In genomic region chr12:50058743-50059312, GRCh38 we compare ENCODE assay signal across 13 cellular contexts. TPM values are rescaled to one million over a fixed set of nuclear protein-coding genes. Genes with fewer than 3 reads are reported as not detected.
A peak's percentile ranks its signal among the peaks of the same experiment; 100 is the strongest.
DNase-seq lines count a peak whose midpoint lies in the region; ATAC-seq and TF ChIP-seq lines count a peak whose summit lies in the region.
"Had no signal": no experiment of that assay in that cellular context is flagged by ENCODE, and none has a peak within 500 bp of the region (broad histone marks: within the 10 kb centered on the region; RNA-seq: fewer than 3 reads in every experiment).

No MANE protein-coding gene starts in this region.

- peaks cover 35% of the 10 kb centered on the region for H3K27me3 Mint-ChIP-seq in CD4-positive, CD25-positive, alpha-beta regulatory T cell
- peaks cover 30% of the 10 kb centered on the region for H3K27me3 Mint-ChIP-seq in activated T-cell treated with anti-CD3 and anti-CD28 coated beads, Interleukin-2, amount 50 U/mL, for 24 hours
- H3K27me3 Mint-ChIP-seq in mesothelial cell of epicardium (ENCODE audit: low read depth): peaks cover 62% of the 10 kb centered on the region

- no peaks in the 10 kb centered on the region for H3K36me3 ChIP-seq in CD4-positive, CD25-positive, alpha-beta regulatory T cell (ENCODE audit: control insufficient read depth, insufficient read depth, low read length)
- no peaks in the 10 kb centered on the region for H3K36me3 ChIP-seq in smooth muscle cell (ENCODE audit: low read depth)

- H3K4me3 Mint-ChIP-seq in CD4-positive, CD25-positive, alpha-beta regulatory T cell: peak overlapping the region; percentile 35 to 82 (median 72)
- H3K4me3 Mint-ChIP-seq in activated T-cell treated with anti-CD3 and anti-CD28 coated beads, Interleukin-2, amount 50 U/mL, for 24 hours: peak overlapping the region; percentile 73
- peak overlapping the region; percentile 58 for H3K4me3 Mint-ChIP-seq in mesothelial cell of epicardium

- no peaks in the 10 kb centered on the region for H3K9me3 ChIP-seq in CD4-positive, CD25-positive, alpha-beta regulatory T cell (ENCODE audit: control insufficient read depth in 2 of 2, low read length in 2 of 2)
- no peaks in the 10 kb centered on the region for H3K9me3 ChIP-seq in smooth muscle cell (replicated peaks; ENCODE audit: low read depth)

- no peak overlapping the region for H3K4me2 ChIP-seq in smooth muscle cell

- no peak overlapping the region for H3K9ac ChIP-seq in smooth muscle cell (ENCODE audit: low read depth)

- TF ChIP-seq CTCF in mesothelial cell of epicardium (IDR thresholded peaks at IDR 0.05; ENCODE audit: unreplicated experiment) (no peak), smooth muscle cell (IDR thresholded peaks at IDR 0.05; ENCODE audit: borderline replicate concordance, insufficient read depth, poor library complexity, severe bottlenecking) (no peak)

- H3K36me3 Mint-ChIP-seq in CD4-positive, CD25-positive, alpha-beta regulatory T cell: no peaks in the 10 kb centered on the region
- peaks cover 26% of the 10 kb centered on the region for H3K36me3 Mint-ChIP-seq in activated T-cell treated with anti-CD3 and anti-CD28 coated beads, Interleukin-2, amount 50 U/mL, for 24 hours (ENCODE audit: low read depth)
- H3K36me3 Mint-ChIP-seq in mesothelial cell of epicardium: no peaks in the 10 kb centered on the region

- no peaks in the 10 kb centered on the region for H4K20me1 ChIP-seq in smooth muscle cell (ENCODE audit: low read depth)

- H3K27ac Mint-ChIP-seq in CD4-positive, CD25-positive, alpha-beta regulatory T cell: peak overlapping the region in 2 of 3 donors; percentile 21 to 77
- H3K27ac Mint-ChIP-seq in activated T-cell treated with anti-CD3 and anti-CD28 coated beads, Interleukin-2, amount 50 U/mL, for 24 hours: peak overlapping the region; percentile 89
- H3K27ac Mint-ChIP-seq in mesothelial cell of epicardium: no peak overlapping the region

- no peaks in the 10 kb centered on the region for H3F3A ChIP-seq in smooth muscle cell (ENCODE audit: low read depth)

- H3K4me1 ChIP-seq in CD4-positive, CD25-positive, alpha-beta regulatory T cell (ENCODE audit: control insufficient read depth, insufficient read depth, low read length, poor library complexity, severe bottlenecking): peaks cover 31% of the 10 kb centered on the region
- peaks cover 11% of the 10 kb centered on the region for H3K4me1 ChIP-seq in smooth muscle cell (ENCODE audit: low read depth)

- no peak overlapping the region for H3K4me3 ChIP-seq in CD4-positive, CD25-positive, alpha-beta regulatory T cell (ENCODE audit: low read depth, low read length)
- H3K4me3 ChIP-seq in smooth muscle cell: no peak overlapping the region
- H3K4me3 ChIP-seq: GM12878 had no signal

- no peaks in the 10 kb centered on the region for H3K79me2 ChIP-seq in smooth muscle cell (ENCODE audit: low read depth)

- no peak overlapping the region for H3K27ac ChIP-seq in CD4-positive, CD25-positive, alpha-beta regulatory T cell (ENCODE audit: insufficient read depth, low read length, poor library complexity, severe bottlenecking)
- no peak overlapping the region for H3K27ac ChIP-seq in smooth muscle cell (ENCODE audit: low read depth)

- peaks cover 0 to 45% (median 26%) of the 10 kb centered on the region in 4 donors for H3K4me1 Mint-ChIP-seq in CD4-positive, CD25-positive, alpha-beta regulatory T cell
- peaks cover 43% of the 10 kb centered on the region for H3K4me1 Mint-ChIP-seq in activated T-cell treated with anti-CD3 and anti-CD28 coated beads, Interleukin-2, amount 50 U/mL, for 24 hours (ENCODE audit: low read depth)
- H3K4me1 Mint-ChIP-seq in mesothelial cell of epicardium: peaks cover 13% of the 10 kb centered on the region

- DNase-seq in CD4-positive, CD25-positive, alpha-beta regulatory T cell: peak in 1 of 3 donors; percentile 53
- DNase-seq in DMS79 (lab: John Stamatoyannopoulos, UW) (peak; percentile 60), mesothelial cell of epicardium (ENCODE audit: low spot score in 2 of 2, unreplicated experiment in 2 of 2) (no peak), NCI-H524 treated with DMSO at 0.1 percent for 48 hours (lab: John Stamatoyannopoulos, UW) (no peak), NCI-H2107 treated with DMSO at 0.1 percent for 48 hours (lab: John Stamatoyannopoulos, UW; ENCODE audit: unreplicated experiment) (no peak), smooth muscle cell (lab: John Stamatoyannopoulos, UW; ENCODE audit: unreplicated experiment) (no peak)
- DNase-seq in activated T-cell treated with anti-CD3 and anti-CD28 coated beads, Interleukin-2, amount 50 U/mL, for 24 hours: peak; percentile 41
- no peak for DNase-seq in activated CD4-positive, CD25-positive, alpha-beta regulatory T cell treated with anti-CD3 and anti-CD28 coated beads, Interleukin-2, amount 50 U/mL, for 72 hours
- DNase-seq: DMS 273 treated with DMSO at 0.1 percent for 48 hours; hippocampal formation; stimulated activated CD4-positive, alpha-beta T cell treated with anti-CD3 and anti-CD28 coated beads, Interleukin-4, amount 100 ng/mL, for 24 hours had no signal

- no peaks in the 10 kb centered on the region for H3K9me3 Mint-ChIP-seq in CD4-positive, CD25-positive, alpha-beta regulatory T cell
- H3K9me3 Mint-ChIP-seq in activated T-cell treated with anti-CD3 and anti-CD28 coated beads, Interleukin-2, amount 50 U/mL, for 24 hours: no peaks in the 10 kb centered on the region
- no peaks in the 10 kb centered on the region for H3K9me3 Mint-ChIP-seq in mesothelial cell of epicardium

- ATAC-seq in CD4-positive, CD25-positive, alpha-beta regulatory T cell (ENCODE audit: low read depth in 2 of 2): no peak
- ATAC-seq: GM12878 had no signal

- H2AFZ ChIP-seq in smooth muscle cell (ENCODE audit: low read depth): no peak overlapping the region

- WGBS in smooth muscle cell (ENCODE audit: low lambda C conversion rate): 93% methylated on average over 15 of the region's 15 CpGs

- peaks cover 8% of the 10 kb centered on the region for H3K27me3 ChIP-seq in CD4-positive, CD25-positive, alpha-beta regulatory T cell (ENCODE audit: control insufficient read depth, insufficient read depth, low read length)
- H3K27me3 ChIP-seq in smooth muscle cell (ENCODE audit: low read depth): peaks cover 25% of the 10 kb centered on the region

RNA-seq across cellular contexts. Expression of gene ASIC1, which starts 1.4 kb away (rescaled TPM):
- total RNA-seq in CD4-positive, CD25-positive, alpha-beta regulatory T cell: 2.1 TPM
- under 1 TPM in 3 of 4 donors, not detected in 1; 0.47 to 0.49 (median 0.49) TPM for polyA plus RNA-seq in CD4-positive, CD25-positive, alpha-beta regulatory T cell
- 6.1 to 7.2 TPM (median 6.6 TPM) in 3 replicates for total RNA-seq in mesothelial cell of epicardium
- 0.36 and 0.45 TPM in 2 replicates for total RNA-seq in smooth muscle cell
- polyA plus RNA-seq in smooth muscle cell: 0.69 and 1.5 TPM in 2 replicates

RNA-seq across cellular contexts. Expression of gene SMARCD1, which starts 26.3 kb away (rescaled TPM):
- 75.2 TPM for total RNA-seq in CD4-positive, CD25-positive, alpha-beta regulatory T cell
- polyA plus RNA-seq in CD4-positive, CD25-positive, alpha-beta regulatory T cell: 10 to 100 TPM; 12.0 to 22.3 (median 13.8) TPM
- 112 to 122 TPM (median 113 TPM) in 3 replicates for total RNA-seq in mesothelial cell of epicardium
- 39.6 and 47.8 TPM in 2 replicates for total RNA-seq in smooth muscle cell
- polyA plus RNA-seq in smooth muscle cell: 24.1 and 28.3 TPM in 2 replicates

RNA-seq across cellular contexts. Expression of gene RACGAP1, which starts 33.5 kb away (rescaled TPM):
- total RNA-seq in CD4-positive, CD25-positive, alpha-beta regulatory T cell: 17.2 TPM
- 10 to 100 TPM; 17.1 to 22.9 (median 18.0) TPM for polyA plus RNA-seq in CD4-positive, CD25-positive, alpha-beta regulatory T cell
- total RNA-seq in mesothelial cell of epicardium (28.0 to 34.8 TPM (median 29.8 TPM) in 3 replicates), smooth muscle cell (18.3 and 52.3 TPM in 2 replicates)
- 11.4 and 13.7 TPM in 2 replicates for polyA plus RNA-seq in smooth muscle cell

RNA-seq across cellular contexts. Expression of gene GPD1, which starts 45.0 kb away (rescaled TPM):
- not detected for total RNA-seq in CD4-positive, CD25-positive, alpha-beta regulatory T cell
- polyA plus RNA-seq in CD4-positive, CD25-positive, alpha-beta regulatory T cell: under 1 TPM in 1 of 4 donors, not detected in 3; 0.06 TPM
- total RNA-seq in mesothelial cell of epicardium: 0.72 to 1.2 TPM (median 1.1 TPM) in 3 replicates
- total RNA-seq in smooth muscle cell: not detected in 2 replicates
- 0.24 TPM in 1 of 2 replicates, not detected in the other for polyA plus RNA-seq in smooth muscle cell
- total RNA-seq: epithelial cell of proximal tubule had no signal

RNA-seq across cellular contexts. Expression of gene COX14, which starts 53.2 kb away (rescaled TPM):
- 46.4 TPM for total RNA-seq in CD4-positive, CD25-positive, alpha-beta regulatory T cell
- polyA plus RNA-seq in CD4-positive, CD25-positive, alpha-beta regulatory T cell: 100 to 1,000 TPM; 256 to 297 (median 268) TPM
- 24.2 to 25.0 TPM (median 24.8 TPM) in 3 replicates for total RNA-seq in mesothelial cell of epicardium
- total RNA-seq in smooth muscle cell: 14.7 and 18.6 TPM in 2 replicates
- 67.9 and 71.3 TPM in 2 replicates for polyA plus RNA-seq in smooth muscle cell

Comparison
In these comparisons a context has a peak if more than half of its experiments do, and no peak if none do; other contexts are left out.
1. DNase-seq: peak in DMS79 (single experiment) and activated T-cell treated with anti-CD3 and anti-CD28 coated beads, Interleukin-2, amount 50 U/mL, for 24 hours (single experiment); none in mesothelial cell of epicardium (0 of 2), NCI-H524 treated with DMSO at 0.1 percent for 48 hours (single experiment), NCI-H2107 treated with DMSO at 0.1 percent for 48 hours (single experiment), smooth muscle cell (single experiment) and activated CD4-positive, CD25-positive, alpha-beta regulatory T cell treated with anti-CD3 and anti-CD28 coated beads, Interleukin-2, amount 50 U/mL, for 72 hours (single experiment).
2. Peak in every context shown above with its lines, with median percentiles within 50 percentile points of each other: H3K4me3 Mint-ChIP-seq.